13 cellular contexts compared by ENCODE assay signal in genomic region chr11:47572715-47573255, GRCh38. TPM values are rescaled to one million over a fixed set of nuclear protein-coding genes. Genes with fewer than 3 reads are reported as not detected.
DNase-seq lines count a peak whose midpoint lies in the region; ATAC-seq and TF ChIP-seq lines count a peak whose summit lies in the region.
"Had no signal": no experiment of that assay in that cellular context is flagged by ENCODE, and none has a peak within 500 bp of the region (broad histone marks: within the 10 kb centered on the region; RNA-seq: fewer than 3 reads in every experiment).

No MANE protein-coding gene starts in this region.

- DNase-seq in NCI-H128 (lab: John Stamatoyannopoulos, UW; ENCODE audit: unreplicated experiment) (peak; percentile 23), breast epithelium (ENCODE audit: low spot score in 2 of 2) (no peak), right cardiac atrium (no peak), substantia nigra (lab: John Stamatoyannopoulos, UW) (peak in 3 of 49 donors; percentile 14 to 81 (median 23)), MV-4-11 (lab: John Stamatoyannopoulos, UW) (no peak), left colon (no peak), spleen (no peak)
- DNase-seq: CD4-positive, alpha-beta memory T cell; kidney; NCI-H1105 had no signal

- intact Hi-C loops in breast epithelium (cut with DNase I; ENCODE audit: low total_unique reads): no loop called here
- intact Hi-C loops in right cardiac atrium (cut with DNase I): no loop called here
- intact Hi-C loops in left colon (cut with DNase I, micrococcal nuclease): no loop called here
- intact Hi-C loops in spleen (cut with DNase I; ENCODE audit: low total_unique reads): no loop called here

- no peak for TF ChIP-seq CTCF in breast epithelium (IDR thresholded peaks at IDR 0.05)
- no peak for TF ChIP-seq CTCF in spleen (IDR thresholded peaks at IDR 0.05 in 8 of 11, conservative IDR thresholded peaks at IDR 0.05 in 3 of 11)

- peaks cover 0 to 11% of the 10 kb centered on the region in 2 donors for H3K4me1 ChIP-seq in breast epithelium
- peaks cover 13% of the 10 kb centered on the region for H3K4me1 ChIP-seq in right cardiac atrium (ENCODE audit: control insufficient read depth, insufficient read depth, low read length)
- peaks cover 9 to 67% (median 19%) of the 10 kb centered on the region in 6 donors for H3K4me1 ChIP-seq in spleen

- H3K36me3 ChIP-seq in breast epithelium: no peaks in the 10 kb centered on the region
- H3K36me3 ChIP-seq in spleen: peaks cover 9 to 95% (median 63%) of the 10 kb centered on the region in 6 donors

- peak; percentile 34 to 46 for ATAC-seq in right cardiac atrium
- no peak for ATAC-seq in left colon
- ATAC-seq: gastroesophageal sphincter had no signal

- H3K4me3 ChIP-seq in breast epithelium (no peak overlapping the region), right cardiac atrium (ENCODE audit: low read length) (no peak overlapping the region), spleen (no peak overlapping the region)
- H3K4me3 ChIP-seq: gastroesophageal sphincter, SK-N-MC had no signal

- TF ChIP-seq POLR2A in breast epithelium (IDR thresholded peaks at IDR 0.05) (no peak), spleen (IDR thresholded peaks at IDR 0.05) (no peak)

- no peaks in the 10 kb centered on the region for H3K9me3 ChIP-seq in breast epithelium
- H3K9me3 ChIP-seq in right cardiac atrium (ENCODE audit: control insufficient read depth, low read length): no peaks in the 10 kb centered on the region
- no peaks in the 10 kb centered on the region for H3K9me3 ChIP-seq in spleen
- H3K9me3 ChIP-seq: gastroesophageal sphincter, neutrophil had no signal

- H3K27me3 ChIP-seq in breast epithelium (no peaks in the 10 kb centered on the region), right cardiac atrium (ENCODE audit: control insufficient read depth, insufficient read depth) (no peaks in the 10 kb centered on the region), spleen (replicated peaks in 1 of 7) (no peaks in the 10 kb centered on the region)
- H3K27me3 ChIP-seq: gastroesophageal sphincter, neutrophil had no signal

- peak overlapping the region; percentile 2 to 20 for H3K27ac ChIP-seq in breast epithelium
- H3K27ac ChIP-seq in right cardiac atrium (ENCODE audit: low read length): peak overlapping the region; percentile 40
- peak overlapping the region; percentile 77 for H3K27ac ChIP-seq in substantia nigra (ENCODE audit: low read depth, low read length, poor library complexity, severe bottlenecking)
- H3K27ac ChIP-seq in spleen: no peak overlapping the region
- H3K27ac ChIP-seq: gastroesophageal sphincter, neutrophil, SK-N-MC had no signal

- 32% methylated on average over 8 of the region's 8 CpGs for WGBS in right cardiac atrium
- WGBS in spleen, 5 donors: 56 to 84% (median 81%) methylated on average over 6 to 8 of the region's 8 CpGs

RNA-seq across cellular contexts. Expression of gene KBTBD4, which starts 6.0 kb away (rescaled TPM):
- total RNA-seq in breast epithelium (10 to 100 TPM; 26.6 to 31.5 (median 26.9) TPM), right cardiac atrium (10 to 100 TPM; 14.2 to 18.1 (median 14.6) TPM), left colon (10 to 100 TPM; 11.7 to 14.9 TPM), spleen (10 to 100 TPM; 14.3 to 22.4 (median 19.4) TPM)
- polyA plus RNA-seq in right cardiac atrium (8.1 TPM), spleen (10 to 100 TPM in 1 of 3 donors, 1 to 10 TPM in 2; 8.7 to 13.3 (median 9.7) TPM)

RNA-seq across cellular contexts. Expression of gene NDUFS3, which starts 6.1 kb away (rescaled TPM):
- 10 to 100 TPM; 49.0 to 59.7 (median 49.2) TPM for total RNA-seq in breast epithelium
- 100 to 1,000 TPM; 143 to 189 (median 165) TPM for total RNA-seq in right cardiac atrium
- polyA plus RNA-seq in right cardiac atrium: 260 TPM
- 100 to 1,000 TPM; 180 to 246 TPM for total RNA-seq in left colon
- total RNA-seq in spleen: 10 to 100 TPM; 53.1 to 76.7 (median 68.5) TPM
- 100 to 1,000 TPM; 122 to 141 (median 137) TPM for polyA plus RNA-seq in spleen

RNA-seq across cellular contexts. Expression of gene PTPMT1, which starts 7.4 kb away (rescaled TPM):
- total RNA-seq in breast epithelium (100 to 1,000 TPM; 130 to 139 (median 137) TPM), right cardiac atrium (10 to 100 TPM; 13.9 to 17.2 (median 15.3) TPM), left colon (10 to 100 TPM; 28.9 to 29.5 TPM), spleen (100 to 1,000 TPM in 1 of 7 donors, 10 to 100 TPM in 6; 26.1 to 101 (median 30.6) TPM)
- polyA plus RNA-seq in right cardiac atrium (22.5 TPM), spleen (10 to 100 TPM; 40.9 to 55.2 (median 47.4) TPM)

RNA-seq across cellular contexts. Expression of gene FAM180B, which starts 13.7 kb away (rescaled TPM):
- total RNA-seq in breast epithelium: 10 to 100 TPM in 1 of 3 donors, not detected in 2; 11.2 TPM
- under 1 TPM in 2 of 4 donors, not detected in 2; 0.17 to 0.32 TPM for total RNA-seq in right cardiac atrium
- 0.25 TPM for polyA plus RNA-seq in right cardiac atrium
- total RNA-seq in left colon: under 1 TPM in 1 of 2 donors, not detected in 1; 0.42 TPM
- not detected for total RNA-seq in spleen
- polyA plus RNA-seq in spleen: under 1 TPM in 2 of 3 donors, not detected in 1; 0.07 to 0.22 TPM
- total RNA-seq: kidney had no signal
- polyA plus RNA-seq: CD4-positive, alpha-beta memory T cell had no signal

RNA-seq across cellular contexts. Expression of gene CELF1, which starts 19.9 kb away (rescaled TPM):
- 100 to 1,000 TPM in 2 of 3 donors, 10 to 100 TPM in 1; 94.1 to 117 (median 114) TPM for total RNA-seq in breast epithelium
- 10 to 100 TPM; 54.8 to 79.8 (median 73.4) TPM for total RNA-seq in right cardiac atrium
- 26.9 TPM for polyA plus RNA-seq in right cardiac atrium
- 10 to 100 TPM; 70.6 to 93.1 TPM for total RNA-seq in left colon
- total RNA-seq in spleen: 100 to 1,000 TPM; 107 to 171 (median 122) TPM
- 10 to 100 TPM; 18.5 to 39.2 (median 30.9) TPM for polyA plus RNA-seq in spleen

Comparison
In these comparisons a context has a peak if more than half of its experiments do, and no peak if none do; other contexts are left out.
1. H3K27ac ChIP-seq: peak in breast epithelium (2 of 2), right cardiac atrium (single experiment) and substantia nigra (single experiment); none in spleen (0 of 8).